ENCODE assay signal across 20 cellular contexts in genomic region chr22:38075105-38075825, GRCh38. TPM values are rescaled to one million over a fixed set of nuclear protein-coding genes. Genes with fewer than 3 reads are reported as not detected.
"Had no signal": no experiment of that assay in that cellular context is flagged by ENCODE, and none has a peak within 500 bp of the region (broad histone marks: within the 10 kb centered on the region; RNA-seq: fewer than 3 reads in every experiment).

No MANE protein-coding gene starts in this region.

- H3K27ac Mint-ChIP-seq: activated CD4-positive, alpha-beta memory T cell treated with anti-CD3 and anti-CD28 coated beads, Interleukin-2, amount 10 ng/mL, durations not matched to agents 7 days and 5 days; activated CD4-positive, alpha-beta T cell treated with anti-CD3 and anti-CD28 coated beads for 36 hours; activated naive CD4-positive, alpha-beta T cell treated with anti-CD3 and anti-CD28 coated beads for 36 hours; T-helper 2 cell treated with Interferon-gamma antibody and Interleukin-4, amounts not matched to agents 5 μg/mL and 100 μg/mL, for 36 hours; type B pancreatic cell; WTC11 had no signal

- H3K4me3 ChIP-seq: breast epithelium, esophagus squamous epithelium, prostate gland, right atrium auricular region had no signal

- H3K27ac ChIP-seq: breast epithelium, esophagus squamous epithelium, prostate gland, right atrium auricular region had no signal

- H3K4me1 ChIP-seq: breast epithelium, prostate gland had no signal

- H3K4me3 Mint-ChIP-seq: activated CD4-positive, alpha-beta memory T cell treated with anti-CD3 and anti-CD28 coated beads, Interleukin-2, amount 10 ng/mL, durations not matched to agents 7 days and 5 days; activated CD4-positive, alpha-beta T cell treated with anti-CD3 and anti-CD28 coated beads for 36 hours; activated naive CD4-positive, alpha-beta T cell treated with anti-CD3 and anti-CD28 coated beads for 36 hours; activated T-cell treated with anti-CD3 and anti-CD28 coated beads, Interleukin-2, amount 50 U/mL, for 4 hours; T-helper 2 cell treated with Interferon-gamma antibody and Interleukin-4, amounts not matched to agents 5 μg/mL and 100 μg/mL, for 36 hours; type B pancreatic cell; WTC11 had no signal

- H3K9me3 ChIP-seq: breast epithelium, esophagus squamous epithelium, prostate gland, right atrium auricular region had no signal

- H3K4me1 Mint-ChIP-seq: activated CD4-positive, alpha-beta memory T cell treated with anti-CD3 and anti-CD28 coated beads, Interleukin-2, amount 10 ng/mL, durations not matched to agents 7 days and 5 days; activated CD4-positive, alpha-beta T cell treated with anti-CD3 and anti-CD28 coated beads for 36 hours had no signal

- H3K9me3 Mint-ChIP-seq: activated CD4-positive, alpha-beta memory T cell treated with anti-CD3 and anti-CD28 coated beads, Interleukin-2, amount 10 ng/mL, durations not matched to agents 7 days and 5 days; activated naive CD4-positive, alpha-beta T cell treated with anti-CD3 and anti-CD28 coated beads for 36 hours; activated T-cell treated with anti-CD3 and anti-CD28 coated beads, Interleukin-2, amount 50 U/mL, for 4 hours; T-helper 2 cell treated with Interferon-gamma antibody and Interleukin-4, amounts not matched to agents 5 μg/mL and 100 μg/mL, for 36 hours; type B pancreatic cell; WTC11 had no signal

- H3K27me3 Mint-ChIP-seq: type B pancreatic cell had no signal

- DNase-seq: activated CD4-positive, alpha-beta memory T cell treated with anti-CD3 and anti-CD28 coated beads, Interleukin-2, amount 10 ng/mL, durations not matched to agents 7 days and 5 days; activated CD4-positive, alpha-beta T cell treated with anti-CD3 and anti-CD28 coated beads for 36 hours; activated naive CD4-positive, alpha-beta T cell treated with anti-CD3 and anti-CD28 coated beads for 36 hours; activated T-cell treated with anti-CD3 and anti-CD28 coated beads, Interleukin-2, amount 50 U/mL, for 4 hours; effector memory CD4-positive, alpha-beta T cell; esophagus squamous epithelium; left colon; midbrain; stimulated activated naive CD8-positive, alpha-beta T cell treated with anti-CD3 and anti-CD28 coated beads, Interleukin-15, Interleukin-2, amounts not matched to agents 100 U/mL and 50 U/mL, for 24 hours; substantia nigra had no signal

- H3K27me3 ChIP-seq: breast epithelium, right atrium auricular region had no signal

- H3K36me3 Mint-ChIP-seq: type B pancreatic cell had no signal

- ATAC-seq: activated CD4-positive, alpha-beta T cell treated with anti-CD3 and anti-CD28 coated beads for 36 hours; activated T-cell treated with anti-CD3 and anti-CD28 coated beads, Interleukin-2, amount 50 U/mL, for 4 hours; left colon; stimulated activated naive CD8-positive, alpha-beta T cell treated with anti-CD3 and anti-CD28 coated beads, Interleukin-15, Interleukin-2, amounts not matched to agents 100 U/mL and 50 U/mL, for 24 hours had no signal

RNA-seq across cellular contexts. Expression of gene SLC16A8, which starts 8.7 kb away (rescaled TPM):
- total RNA-seq: activated CD4-positive, alpha-beta memory T cell treated with anti-CD3 and anti-CD28 coated beads, Interleukin-2, amount 10 ng/mL, durations not matched to agents 7 days and 5 days; activated CD4-positive, alpha-beta T cell treated with anti-CD3 and anti-CD28 coated beads for 36 hours; activated naive CD4-positive, alpha-beta T cell treated with anti-CD3 and anti-CD28 coated beads for 36 hours; activated T-cell treated with anti-CD3 and anti-CD28 coated beads, Interleukin-2, amount 50 U/mL, for 4 hours; astrocyte; esophagus squamous epithelium; left colon; osteocyte had no signal
- polyA plus RNA-seq: neural cell had no signal

RNA-seq across cellular contexts. Expression of gene BAIAP2L2, which starts 35.2 kb away (rescaled TPM):
- total RNA-seq: skeletal muscle tissue had no signal
